Comparison of ENCODE assay signal across 3 cellular contexts in the genomic region with DNA sequence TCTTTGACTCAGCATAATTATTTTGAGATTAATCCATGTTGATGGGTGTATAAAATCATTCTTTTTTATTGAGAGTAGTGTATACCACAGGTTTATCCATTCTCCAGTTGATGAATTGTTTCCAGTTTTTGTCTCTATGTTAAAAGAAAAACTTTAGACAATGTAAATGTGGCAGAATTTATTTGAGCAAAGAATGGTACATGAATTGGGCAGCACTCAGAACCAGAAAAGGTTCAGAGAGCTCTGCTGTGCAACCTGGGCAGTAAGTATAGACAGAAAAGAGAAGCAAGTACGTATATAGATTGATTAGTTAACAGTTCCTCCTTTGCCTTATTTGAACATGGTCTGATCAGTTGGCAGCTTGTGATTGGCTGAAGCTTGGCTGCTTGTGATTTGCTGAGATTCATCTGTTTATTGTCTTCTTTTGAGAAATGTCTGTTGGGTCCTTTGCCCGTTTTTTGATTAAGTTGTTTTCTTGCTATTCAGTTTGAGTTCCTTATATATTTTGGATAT.
TF ChIP-seq lines count a peak whose summit lies in the region.

No MANE protein-coding gene starts in this region.

TF ChIP-seq in HEK293, 187 proteins besides CTCF, POLR2A, EP300 and RAD21:
- TF ChIP-seq ZNF114 (tag by site-specific recombination; IDR thresholded peaks at IDR 0.05) (no peak), ZFP41 (tag by site-specific recombination; IDR thresholded peaks at IDR 0.05; ENCODE audit: borderline replicate concordance) (no peak), ZNF549 (tag by site-specific recombination; IDR thresholded peaks at IDR 0.05) (peak; percentile 97), ELK4 (IDR thresholded peaks at IDR 0.05; ENCODE audit: borderline replicate concordance, low read depth, low read length) (no peak), ZNF621 (tag by site-specific recombination; IDR thresholded peaks at IDR 0.05) (no peak), ZSCAN5A (tag by site-specific recombination; IDR thresholded peaks at IDR 0.05) (no peak), ZNF629 (tag by site-specific recombination; IDR thresholded peaks at IDR 0.05) (no peak), ZBTB21 (tag by site-specific recombination; IDR thresholded peaks at IDR 0.05) (no peak)
- TF ChIP-seq, protein P1, sequence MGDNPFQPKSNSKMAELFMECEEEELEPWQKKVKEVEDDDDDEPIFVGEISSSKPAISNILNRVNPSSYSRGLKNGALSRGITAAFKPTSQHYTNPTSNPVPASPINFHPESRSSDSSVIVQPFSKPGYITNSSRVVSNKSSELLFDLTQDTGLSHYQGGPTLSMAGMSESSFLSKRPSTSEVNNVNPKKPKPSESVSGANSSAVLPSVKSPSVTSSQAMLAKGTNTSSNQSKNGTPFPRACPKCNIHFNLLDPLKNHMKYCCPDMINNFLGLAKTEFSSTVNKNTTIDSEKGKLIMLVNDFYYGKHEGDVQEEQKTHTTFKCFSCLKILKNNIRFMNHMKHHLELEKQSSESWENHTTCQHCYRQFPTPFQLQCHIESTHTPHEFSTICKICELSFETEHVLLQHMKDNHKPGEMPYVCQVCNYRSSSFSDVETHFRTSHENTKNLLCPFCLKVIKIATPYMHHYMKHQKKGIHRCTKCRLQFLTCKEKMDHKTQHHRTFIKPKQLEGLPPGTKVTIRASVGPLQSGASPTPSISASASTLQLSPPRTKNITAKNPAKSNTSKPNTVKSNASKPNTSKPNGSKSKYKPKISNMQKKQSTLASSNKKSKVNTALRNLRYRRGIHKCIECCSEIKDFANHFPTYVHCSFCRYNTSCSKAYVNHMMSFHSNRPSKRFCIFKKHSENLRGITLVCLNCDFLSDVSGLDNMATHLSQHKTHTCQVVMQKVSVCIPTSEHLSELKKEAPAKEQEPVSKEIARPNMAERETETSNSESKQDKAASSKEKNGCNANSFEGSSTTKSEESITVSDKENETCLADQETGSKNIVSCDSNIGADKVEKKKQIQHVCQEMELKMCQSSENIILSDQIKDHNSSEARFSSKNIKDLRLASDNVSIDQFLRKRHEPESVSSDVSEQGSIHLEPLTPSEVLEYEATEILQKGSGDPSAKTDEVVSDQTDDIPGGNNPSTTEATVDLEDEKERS (tag by site-specific recombination; IDR thresholded peaks at IDR 0.05) = no peak

TF ChIP-seq in GM12878, 131 proteins besides CTCF, POLR2A, EP300 and RAD21:
- TF ChIP-seq MEF2A (IDR thresholded peaks at IDR 0.05; ENCODE audit: insufficient read depth, low read depth, low read length) (no peak), SRF (IDR thresholded peaks at IDR 0.05; ENCODE audit: low read depth in 2 of 2, low read length in 2 of 2) (peak in 1 of 2 experiments; percentile 24; a peak in 1 of 4 replicates)

TF ChIP-seq in WTC11, 78 proteins besides CTCF, POLR2A, EP300 and RAD21:
- TF ChIP-seq GABPB1 (CRISPR knock-in tag; IDR thresholded peaks at IDR 0.05) = no peak
- no peak for TF ChIP-seq TP53 (CRISPR knock-in tag; IDR thresholded peaks at IDR 0.05)
- no peak for TF ChIP-seq ATF6 (CRISPR knock-in tag; IDR thresholded peaks at IDR 0.05)
- TF ChIP-seq TEAD4 (CRISPR knock-in tag; IDR thresholded peaks at IDR 0.05) = no peak
- TF ChIP-seq JAZF1 (CRISPR knock-in tag; IDR thresholded peaks at IDR 0.05) = no peak
- no peak for TF ChIP-seq E2F1 (CRISPR knock-in tag; IDR thresholded peaks at IDR 0.05)
- TF ChIP-seq ETV6 (CRISPR knock-in tag; IDR thresholded peaks at IDR 0.05) = no peak
- no peak for TF ChIP-seq TEAD1 (CRISPR knock-in tag; IDR thresholded peaks at IDR 0.05)
- no peak for TF ChIP-seq NFATC4 (CRISPR knock-in tag; IDR thresholded peaks at IDR 0.05)
- TF ChIP-seq NFE2L1 (CRISPR knock-in tag; IDR thresholded peaks at IDR 0.05) = no peak
